ENCODE assay signal across 8 cellular contexts in genomic region chr2:54030064-54030741, GRCh38. TPM values are rescaled to one million over a fixed set of nuclear protein-coding genes. Genes with fewer than 3 reads are reported as not detected.
DNase-seq lines count a peak whose midpoint lies in the region; ATAC-seq, FAIRE-seq and TF ChIP-seq lines count a peak whose summit lies in the region.
"Not testable (repeated sequence)": the region's sequence is repeated elsewhere in the genome, so short reads cannot be mapped to it uniquely, and the experiment has no call there.

No MANE protein-coding gene starts in this region.

- H3K9ac ChIP-seq in IMR-90 (ENCODE audit: low read depth, low read length) = not testable (repeated sequence)

- TF ChIP-seq CTCF in IMR-90 (conservative IDR thresholded peaks at IDR 0.05; ENCODE audit: low read depth, low read length); fibroblast of the aortic adventitia (IDR thresholded peaks at IDR 0.05; ENCODE audit: insufficient read depth, low read length); pancreas (IDR thresholded peaks at IDR 0.05); thyroid gland (IDR thresholded peaks at IDR 0.05): not testable (repeated sequence)

- H2AK9ac ChIP-seq in IMR-90 (replicated peaks; ENCODE audit: low read depth, low read length, poor library complexity) = not testable (repeated sequence)

- not testable (repeated sequence) for H2AK5ac ChIP-seq in IMR-90 (ENCODE audit: low read depth, low read length)

- not testable (repeated sequence) for H4K5ac ChIP-seq in IMR-90 (ENCODE audit: low read depth, low read length)

- not testable (repeated sequence) for H3K27ac ChIP-seq in IMR-90 (ENCODE audit: insufficient read depth, low read length); SJCRH30
- H3K27ac ChIP-seq in pancreas = peak overlapping the region in 2 of 4 donors; percentile 15 to 24
- H3K27ac ChIP-seq in thyroid gland = peak overlapping the region; percentile 63 to 92 (median 72)

- not testable (repeated sequence) for H3K4me2 ChIP-seq in IMR-90 (ENCODE audit: low read depth, low read length)

- not testable (repeated sequence) for H2BK5ac ChIP-seq in IMR-90 (ENCODE audit: low read depth, low read length, poor library complexity, severe bottlenecking)

- not testable (repeated sequence) for TF ChIP-seq POLR2A in IMR-90 (IDR thresholded peaks at IDR 0.05; ENCODE audit: low read depth, low read length); thyroid gland (IDR thresholded peaks at IDR 0.05)

- intact Hi-C loops in IMR-90 (cut with micrococcal nuclease); pancreas (cut with DNase I); thyroid gland (cut with DNase I): not testable (repeated sequence)

- H4K8ac ChIP-seq in IMR-90 (ENCODE audit: low read depth in 2 of 2, low read length in 2 of 2) = not testable (repeated sequence)

- CTCF ChIA-PET in IMR-90 (lab: Yijun Ruan, JAX) = interaction anchor here (0.6 kb wide), 1 partner anchor 40 kb away, joined by 3 read pairs; no protein-coding TSS in a partner anchor

- not testable (repeated sequence) for H2BK15ac ChIP-seq in IMR-90 (ENCODE audit: low read depth, low read length)

- ATAC-seq in IMR-90 (ENCODE audit: low read depth) (peak; percentile 44), pancreas (peak in 3 of 4 donors; percentile 44 to 61 (median 51))

- WGBS in IMR-90 (ENCODE audit: extremely low coverage in 2 of 2, insufficient read length in 1 of 2), 2 experiments = 40% methylated on average over 1 of the region's 15 CpGs; no CpG with 5 or more reads in 1 of the 2 experiments
- WGBS in pancreas, 2 donors = 52 to 55% methylated on average over 15 of the region's 15 CpGs
- 63 to 69% methylated on average over 15 of the region's 15 CpGs for WGBS in thyroid gland, 2 donors

- peak; percentile 44 for DNase-seq in IMR-90
- peak; percentile 15 for DNase-seq in NCI-H2196 (lab: John Stamatoyannopoulos, UW; ENCODE audit: unreplicated experiment)
- peak; percentile 64 to 80 for DNase-seq in SJCRH30
- peak; percentile 15 for DNase-seq in astrocyte of the hippocampus (ENCODE audit: low read depth, low spot score)
- DNase-seq in fibroblast of the aortic adventitia (ENCODE audit: low read depth) = peak; percentile 8
- peak; percentile 75 for DNase-seq in left kidney (ENCODE audit: low read depth, low spot score)
- peak in 1 of 6 donors; percentile 20 for DNase-seq in pancreas
- peak; percentile 30 to 62 for DNase-seq in thyroid gland

- H3K23ac ChIP-seq in IMR-90 (ENCODE audit: low read depth, low read length) = not testable (repeated sequence)

- dilution Hi-C loops in IMR-90 (cut with HindIII; ENCODE audit: low sequenced_read_pairs, unreplicated experiment) = not testable (repeated sequence)

- not testable (repeated sequence) for H3K18ac ChIP-seq in IMR-90 (ENCODE audit: low read depth, low read length)

- H2BK20ac ChIP-seq in IMR-90 (ENCODE audit: low read depth, low read length) = not testable (repeated sequence)

- POLR2A ChIA-PET in IMR-90 (lab: Charles Lee; ENCODE audit: unreplicated experiment) = not testable (repeated sequence)

- not testable (repeated sequence) for H3K14ac ChIP-seq in IMR-90 (replicated peaks; ENCODE audit: low read depth, low read length)

- H3K9me3 ChIP-seq in IMR-90 (ENCODE audit: control insufficient read depth, insufficient read depth, low read length); pancreas; thyroid gland: not testable (repeated sequence)
- peaks cover 11% of the 10 kb centered on the region for H3K9me3 ChIP-seq in SJCRH30 (replicated peaks)

- not testable (repeated sequence) for H4K91ac ChIP-seq in IMR-90 (ENCODE audit: insufficient read depth, low read depth, low read length)

- H3K4me3 ChIP-seq in IMR-90 (ENCODE audit: insufficient read depth, low read depth, low read length); SJCRH30; fibroblast of the aortic adventitia (ENCODE audit: low read depth, low read length); pancreas; thyroid gland (replicated peaks in 1 of 3): not testable (repeated sequence)

- not testable (repeated sequence) for H3K4me1 ChIP-seq in IMR-90 (ENCODE audit: control insufficient read depth, insufficient read depth, low read length); pancreas
- peaks cover 13% of the 10 kb centered on the region for H3K4me1 ChIP-seq in SJCRH30
- H3K4me1 ChIP-seq in thyroid gland = peaks cover 20 to 27% of the 10 kb centered on the region in 2 donors

- BruUV-seq in IMR-90 (replicated peaks; lab: Mats Ljungman, UMichigan) = not testable (repeated sequence)

- TF ChIP-seq RAD21 in IMR-90 (IDR thresholded peaks at IDR 0.05; ENCODE audit: low read length) = not testable (repeated sequence)

- not testable (repeated sequence) for H3K36me3 ChIP-seq in IMR-90 (ENCODE audit: control insufficient read depth, insufficient read depth, low read length); SJCRH30; pancreas; thyroid gland

- not testable (repeated sequence) for FAIRE-seq in pancreas (lab: Jason Lieb, UNC)

- not testable (repeated sequence) for H3K56ac ChIP-seq in IMR-90 (ENCODE audit: extremely low read depth, insufficient read depth, low read length)

- not testable (repeated sequence) for H3K27me3 ChIP-seq in IMR-90 (ENCODE audit: control insufficient read depth, insufficient read depth, low read length); SJCRH30; pancreas; thyroid gland

- H2AFZ ChIP-seq in IMR-90 (replicated peaks; ENCODE audit: low read length, poor library complexity) = not testable (repeated sequence)

- not testable (repeated sequence) for H4K20me1 ChIP-seq in IMR-90 (ENCODE audit: insufficient read depth, low read length)

- H3K4ac ChIP-seq in IMR-90 (ENCODE audit: low read depth, low read length) = not testable (repeated sequence)

- not testable (repeated sequence) for H2BK120ac ChIP-seq in IMR-90 (ENCODE audit: low read depth, low read length)

- not testable (repeated sequence) for H3K9me1 ChIP-seq in IMR-90 (ENCODE audit: insufficient read depth, low read length)

- in situ Hi-C loops in IMR-90 (cut with MboI; ENCODE audit: low sequenced_read_pairs) = not testable (repeated sequence)

- H3K79me1 ChIP-seq in IMR-90 (ENCODE audit: low read depth in 1 of 2, low read length in 2 of 2) = not testable (repeated sequence)

RNA-seq across cellular contexts. Expression of gene PSME4, which starts 59.4 kb away (rescaled TPM):
- total RNA-seq in IMR-90 (2012; rRNA removed) (58.9 and 61.3 TPM in 2 replicates), fibroblast of the aortic adventitia (ENCODE audit: low replicate concordance) (34.8 and 43.9 TPM in 2 replicates), pancreas (10 to 100 TPM; 13.8 to 27.7 (median 17.8) TPM), thyroid gland (100 to 1,000 TPM in 1 of 4 donors, 10 to 100 TPM in 3; 64.3 to 131 (median 84.4) TPM)
- polyA plus RNA-seq in IMR-90 (2012; rRNA removed) (20.3 and 28.2 TPM in 2 replicates), pancreas (10 to 100 TPM; 17.3 to 26.2 TPM)
- polyA plus RNA-seq in IMR-90 (2012; cell fraction: cytosol; rRNA removed) = 5.0 and 6.3 TPM in 2 replicates
- 7.8 and 73.3 TPM in 2 replicates for polyA plus RNA-seq in IMR-90 (2012; cell fraction: nucleus; rRNA removed; ENCODE audit: low replicate concordance)
- total RNA-seq in SJCRH30 (2014; rRNA removed; shearing (Covaris generic)) = 71.7 and 82.8 TPM in 2 replicates
